Comparison of ENCODE assay signal across 30 cellular contexts in the genomic region with DNA sequence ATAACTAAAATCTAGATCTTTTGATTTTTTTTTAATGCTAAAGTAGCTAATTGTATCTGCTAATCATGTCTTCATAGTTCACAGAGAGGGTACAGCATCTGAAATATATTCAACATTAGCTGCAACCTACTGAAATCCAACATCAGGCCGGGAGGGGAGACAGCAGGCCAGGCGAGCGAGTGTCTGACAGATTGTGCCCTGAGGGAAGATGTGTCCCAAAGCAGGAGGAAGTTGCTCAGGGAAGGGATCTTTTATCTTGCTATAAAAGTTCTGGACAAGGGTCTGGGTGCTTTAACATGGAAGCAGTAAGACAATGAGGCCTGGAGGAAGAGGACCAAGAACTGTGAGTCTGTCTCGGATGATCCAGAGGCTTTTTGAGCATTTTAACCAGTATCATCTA.
DNase-seq lines count a peak whose midpoint lies in the region; FAIRE-seq and TF ChIP-seq lines count a peak whose summit lies in the region.
"Had no signal": no experiment of that assay in that cellular context is flagged by ENCODE, and none has a peak within 500 bp of the region (broad histone marks: within the 10 kb centered on the region; RNA-seq: fewer than 3 reads in every experiment).

No MANE protein-coding gene starts in this region.

- H3K27ac Mint-ChIP-seq in activated naive CD4-positive, alpha-beta T cell treated with anti-CD3 and anti-CD28 coated beads, Interleukin-2, amount 50 U/mL, for 24 hours = peak overlapping the region; percentile 17
- peak overlapping the region; percentile 99 for H3K27ac Mint-ChIP-seq in glutamatergic neuron (ENCODE audit: unreplicated experiment)
- H3K27ac Mint-ChIP-seq: activated naive CD8-positive, alpha-beta T cell; activated T-helper 1 cell treated with anti-CD3 and anti-CD28 coated beads, Interleukin-12 subunit alpha, Interleukin-12 subunit beta, Interleukin-2, Interleukin-4 antibody, amounts not matched to agents 30 ng/mL and 10 ng/mL and 1 ng/mL, durations not matched to agents 14 hours and 24 hours and 36 hours; immature natural killer cell had no signal

- peak; percentile 83 for FAIRE-seq in urothelium cell line (lab: Jason Lieb, UNC)
- FAIRE-seq: GM12891, pancreas, small intestine, TTC549 had no signal

- H3K27me3 Mint-ChIP-seq in activated naive CD4-positive, alpha-beta T cell treated with anti-CD3 and anti-CD28 coated beads, Interleukin-2, amount 50 U/mL, for 24 hours = no peaks in the 10 kb centered on the region
- H3K27me3 Mint-ChIP-seq in glutamatergic neuron (ENCODE audit: unreplicated experiment) = peaks cover 2% of the 10 kb centered on the region
- H3K27me3 Mint-ChIP-seq: activated naive CD8-positive, alpha-beta T cell; naive thymus-derived CD4-positive, alpha-beta T cell had no signal

- no peak for DNase-seq in activated naive CD4-positive, alpha-beta T cell treated with Interleukin-2 at 50 U/mL for 16 hours
- peak; percentile 40 for DNase-seq in M059J (ENCODE audit: low read depth)
- peak; percentile 65 for DNase-seq in glutamatergic neuron
- no peak for DNase-seq in urothelium cell line (ENCODE audit: low spot score)
- no peak for DNase-seq in stimulated activated naive CD4-positive, alpha-beta T cell treated with Interleukin-2 at 50 U/mL for 16 hours (lab: John Stamatoyannopoulos, UW)
- no peak for DNase-seq in lower leg skin (ENCODE audit: low spot score in 2 of 2)
- DNase-seq in T-helper 2 cell = no peak
- DNase-seq: activated CD4-positive, alpha-beta T cell treated with anti-CD3 and anti-CD28 coated beads, Interleukin-2, amount 50 U/mL, for 48 hours; aorta; DND-41; gastrocnemius medialis; hippocampal formation; immature natural killer cell; MG63; naive thymus-derived CD4-positive, alpha-beta T cell; NCI-H1105 treated with DMSO at 0.1 percent for 48 hours; NCI-H2081 treated with DMSO at 0.1 percent for 48 hours; NCI-H774; pancreas; RPMI8226; T-helper 1 cell had no signal

- H3K36me3 Mint-ChIP-seq in activated naive CD4-positive, alpha-beta T cell treated with anti-CD3 and anti-CD28 coated beads, Interleukin-2, amount 50 U/mL, for 24 hours = peaks cover 2% of the 10 kb centered on the region
- H3K36me3 Mint-ChIP-seq in glutamatergic neuron (ENCODE audit: unreplicated experiment) = no peaks in the 10 kb centered on the region
- H3K36me3 Mint-ChIP-seq: activated naive CD8-positive, alpha-beta T cell; immature natural killer cell; mesothelial cell of epicardium had no signal

- peaks cover 3% of the 10 kb centered on the region for H3K4me1 Mint-ChIP-seq in activated naive CD4-positive, alpha-beta T cell treated with anti-CD3 and anti-CD28 coated beads, Interleukin-2, amount 50 U/mL, for 24 hours
- peaks cover 45% of the 10 kb centered on the region for H3K4me1 Mint-ChIP-seq in glutamatergic neuron (ENCODE audit: low read depth, unreplicated experiment)
- H3K4me1 Mint-ChIP-seq: immature natural killer cell had no signal

- TF ChIP-seq CTCF in glutamatergic neuron (IDR thresholded peaks at IDR 0.05; ENCODE audit: partially characterized antibody, unreplicated experiment) = no peak
- TF ChIP-seq CTCF in lower leg skin (IDR thresholded peaks at IDR 0.05) = no peak

- WGBS in lower leg skin, 2 donors = 75 to 77% methylated on average over 4 of the region's 4 CpGs

- no peak for TF ChIP-seq POLR2A in lower leg skin (IDR thresholded peaks at IDR 0.05)

- H3K4me3 ChIP-seq in lower leg skin (ENCODE audit: low read depth, poor library complexity, severe bottlenecking) = no peak overlapping the region
- H3K4me3 ChIP-seq: gastrocnemius medialis, MG63, pancreas, SJSA1, tibial nerve had no signal

- intact Hi-C loops in lower leg skin (cut with DNase I; ENCODE audit: low total_unique reads) = no loop called here

- no peaks in the 10 kb centered on the region for H3K9me3 Mint-ChIP-seq in activated naive CD4-positive, alpha-beta T cell treated with anti-CD3 and anti-CD28 coated beads, Interleukin-2, amount 50 U/mL, for 24 hours
- peaks cover 14% of the 10 kb centered on the region for H3K9me3 Mint-ChIP-seq in glutamatergic neuron (ENCODE audit: unreplicated experiment)
- H3K9me3 Mint-ChIP-seq: activated T-helper 1 cell treated with anti-CD3 and anti-CD28 coated beads, Interleukin-12 subunit alpha, Interleukin-12 subunit beta, Interleukin-2, Interleukin-4 antibody, amounts not matched to agents 30 ng/mL and 10 ng/mL and 1 ng/mL, durations not matched to agents 14 hours and 24 hours and 36 hours; immature natural killer cell; mesothelial cell of epicardium had no signal

- H3K4me3 Mint-ChIP-seq in activated naive CD4-positive, alpha-beta T cell treated with anti-CD3 and anti-CD28 coated beads, Interleukin-2, amount 50 U/mL, for 24 hours = no peak overlapping the region
- H3K4me3 Mint-ChIP-seq in glutamatergic neuron (ENCODE audit: unreplicated experiment) = peak overlapping the region; percentile 66
- H3K4me3 Mint-ChIP-seq: activated naive CD8-positive, alpha-beta T cell; activated T-helper 1 cell treated with anti-CD3 and anti-CD28 coated beads, Interleukin-12 subunit alpha, Interleukin-12 subunit beta, Interleukin-2, Interleukin-4 antibody, amounts not matched to agents 30 ng/mL and 10 ng/mL and 1 ng/mL, durations not matched to agents 14 hours and 24 hours and 36 hours; immature natural killer cell; mesothelial cell of epicardium; naive thymus-derived CD4-positive, alpha-beta T cell had no signal

Comparison
In these comparisons a context has a peak if more than half of its experiments do, and no peak if none do; other contexts are left out.
1. DNase-seq: peak in M059J (single experiment) and glutamatergic neuron (single experiment); none in activated naive CD4-positive, alpha-beta T cell treated with Interleukin-2 at 50 U/mL for 16 hours (single experiment), urothelium cell line (single experiment), stimulated activated naive CD4-positive, alpha-beta T cell treated with Interleukin-2 at 50 U/mL for 16 hours (single experiment), lower leg skin (0 of 2) and T-helper 2 cell (0 of 5).